8 cellular contexts compared by ENCODE assay signal in the genomic region with DNA sequence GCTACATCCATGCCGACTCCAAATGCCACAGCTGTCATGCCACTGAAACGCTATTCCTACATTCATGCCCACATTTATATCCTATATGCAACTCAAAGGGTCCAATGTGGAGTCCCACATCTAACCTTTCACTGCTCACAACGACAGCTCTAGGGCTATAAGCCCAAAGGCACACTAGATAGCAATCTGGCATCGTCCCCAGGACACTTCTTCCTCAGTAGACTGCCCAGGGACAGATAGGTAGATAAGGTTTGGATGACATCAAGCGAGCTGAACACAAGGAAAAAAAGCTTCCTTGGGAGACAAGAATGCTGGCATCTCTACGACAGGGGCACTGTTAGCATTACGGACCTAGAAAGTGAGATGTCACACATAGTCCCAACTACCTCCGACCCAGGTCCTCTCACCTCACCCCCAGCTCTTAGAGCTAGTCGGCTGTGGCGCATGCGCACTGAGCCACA. TPM values are rescaled to one million over a fixed set of nuclear protein-coding genes. Genes with fewer than 3 reads are reported as not detected.
DNase-seq lines count a peak whose midpoint lies in the region; ATAC-seq and TF ChIP-seq lines count a peak whose summit lies in the region.

No MANE protein-coding gene starts in this region.

- H3K27me3 ChIP-seq in CD4-positive, alpha-beta T cell (ENCODE audit: control insufficient read depth, insufficient read depth, low read length) = no peaks in the 10 kb centered on the region
- H3K27me3 ChIP-seq in mammary epithelial cell (ENCODE audit: insufficient read depth, low read length) (no peaks in the 10 kb centered on the region), lower lobe of right lung (ENCODE audit: low read depth) (no peaks in the 10 kb centered on the region), transverse colon (no peaks in the 10 kb centered on the region)

- H2AFZ ChIP-seq in mammary epithelial cell (ENCODE audit: low read depth, low read length) = peak overlapping the region; percentile 93

- no peaks in the 10 kb centered on the region for H3K79me2 ChIP-seq in mammary epithelial cell (ENCODE audit: insufficient read depth, low read length)

- no peak overlapping the region for H3K9ac ChIP-seq in mammary epithelial cell (ENCODE audit: insufficient read depth, low read length)

- peak overlapping the region; percentile 86 for H3K4me3 Mint-ChIP-seq in CD4-positive, alpha-beta T cell

- peaks cover 4% of the 10 kb centered on the region for H3K27me3 Mint-ChIP-seq in CD4-positive, alpha-beta T cell

- no peak for TF ChIP-seq EP300 in transverse colon (IDR thresholded peaks at IDR 0.05; ENCODE audit: low read depth)

- intact Hi-C loops in CD4-positive, alpha-beta T cell (cut with DNase I, micrococcal nuclease) = no loop called here
- intact Hi-C loops in mammary epithelial cell (cut with micrococcal nuclease) (no loop called here), lower lobe of right lung (cut with DNase I) (no loop called here), transverse colon (cut with DNase I; ENCODE audit: low total_unique reads) (no loop called here)

- H3K27ac Mint-ChIP-seq in CD4-positive, alpha-beta T cell = no peak overlapping the region

- DNase-seq in CD4-positive, alpha-beta T cell = peak in 6 of 10 experiments; percentile 39 to 59 (median 48)
- DNase-seq in MV-4-11 (lab: John Stamatoyannopoulos, UW) = peak; percentile 4
- DNase-seq in mammary epithelial cell = no peak
- no peak for DNase-seq in lower lobe of right lung
- no peak for DNase-seq in transverse colon
- no peak for DNase-seq in NCI-H2196 treated with DMSO at 0.1 percent for 48 hours (lab: John Stamatoyannopoulos, UW; ENCODE audit: unreplicated experiment)
- no peak for DNase-seq in activated CD8-positive, alpha-beta memory T cell treated with anti-CD3 and anti-CD28 coated beads for 24 hours

- dilution Hi-C loops in mammary epithelial cell (cut with HindIII; ENCODE audit: low sequenced_read_pairs) = no loop called here

- in situ Hi-C loops in mammary epithelial cell (cut with MboI; ENCODE audit: low sequenced_read_pairs in 2 of 2) = loop anchor here (25.0 kb wide), 2 partner anchors 106 to 306 kb away; no protein-coding TSS in a partner anchor
- in situ Hi-C loops in transverse colon (cut with MboI; ENCODE audit: low pct_ligation_motif_present in 1 of 4, low pct_unique_long_range_greater_than_20kb in 1 of 4, low sequenced_read_pairs in 3 of 4) = loop anchor here in 3 of 4 donors (25.0 kb wide), 2 partner anchors 106 to 306 kb away; no protein-coding TSS in a partner anchor

- H3K9me3 ChIP-seq in CD4-positive, alpha-beta T cell (ENCODE audit: control insufficient read depth, low read length) = no peaks in the 10 kb centered on the region
- H3K9me3 ChIP-seq in mammary epithelial cell (replicated peaks; ENCODE audit: insufficient read depth, low read length) = no peaks in the 10 kb centered on the region
- no peaks in the 10 kb centered on the region for H3K9me3 ChIP-seq in lower lobe of right lung
- H3K9me3 ChIP-seq in transverse colon = no peaks in the 10 kb centered on the region

- no TSS peak for BruUV-seq in mammary epithelial cell (replicated peaks; lab: Mats Ljungman, UMichigan)

- WGBS in mammary epithelial cell (ENCODE audit: low coverage, missing lambda C conversion rate) = 25% methylated on average over 11 of the region's 11 CpGs
- 3 to 38% methylated on average over 5 to 11 of the region's 11 CpGs for WGBS in transverse colon (ENCODE audit: low coverage in 1 of 2), 2 donors

- H3K36me3 Mint-ChIP-seq in CD4-positive, alpha-beta T cell (ENCODE audit: low read depth) = no peaks in the 10 kb centered on the region

- H3K4me1 Mint-ChIP-seq in CD4-positive, alpha-beta T cell (ENCODE audit: low read depth) = no peaks in the 10 kb centered on the region

- no peak for TF ChIP-seq POLR2A in transverse colon (IDR thresholded peaks at IDR 0.05)

- ATAC-seq in CD4-positive, alpha-beta T cell (ENCODE audit: poor library complexity) = no peak
- ATAC-seq in GM19324 (IDR thresholded peaks at IDR 0.05; ENCODE audit: low FRiP score, unreplicated experiment) = peak; percentile 81
- no peak for ATAC-seq in lower lobe of right lung

- H3K27ac ChIP-seq in CD4-positive, alpha-beta T cell (ENCODE audit: low read depth, low read length) = no peak overlapping the region
- no peak overlapping the region for H3K27ac ChIP-seq in mammary epithelial cell (ENCODE audit: insufficient read depth, low read depth, low read length)
- no peak overlapping the region for H3K27ac ChIP-seq in lower lobe of right lung
- peak overlapping the region; percentile 64 to 81 (median 76) for H3K27ac ChIP-seq in transverse colon

- no peaks in the 10 kb centered on the region for H3K36me3 ChIP-seq in mammary epithelial cell (ENCODE audit: insufficient read depth, low read length)
- H3K36me3 ChIP-seq in lower lobe of right lung = no peaks in the 10 kb centered on the region
- H3K36me3 ChIP-seq in transverse colon = no peaks in the 10 kb centered on the region

- peak overlapping the region; percentile 45 to 65 (median 59) for H3K4me3 ChIP-seq in mammary epithelial cell (replicated peaks in 1 of 3; ENCODE audit: insufficient read depth in 1 of 3, low read depth in 2 of 3, low read length in 3 of 3)
- peak overlapping the region; percentile 61 for H3K4me3 ChIP-seq in lower lobe of right lung
- peak overlapping the region; percentile 33 to 73 (median 52) for H3K4me3 ChIP-seq in transverse colon

- H4K20me1 ChIP-seq in mammary epithelial cell (ENCODE audit: insufficient read depth, low read length) = no peaks in the 10 kb centered on the region

- CTCF ChIA-PET in CD4-positive, alpha-beta T cell (lab: Charles Lee) = no interaction called here
- CTCF ChIA-PET in mammary epithelial cell (lab: Charles Lee; ENCODE audit: low non-redundant PET) = interaction anchor here (0.6 kb wide), 1 partner anchor 298 kb away, joined by 4 read pairs; no protein-coding TSS in a partner anchor

- H3K9me3 Mint-ChIP-seq in CD4-positive, alpha-beta T cell = no peaks in the 10 kb centered on the region

- no peak for TF ChIP-seq CTCF in CD4-positive, alpha-beta T cell (IDR thresholded peaks at IDR 0.05)
- TF ChIP-seq CTCF in mammary epithelial cell (conservative IDR thresholded peaks at IDR 0.05 in 1 of 2, IDR thresholded peaks at IDR 0.05 in 1 of 2; ENCODE audit: extremely low read depth in 1 of 2, insufficient read depth in 1 of 2, low read depth in 1 of 2, low read length in 2 of 2) (no peak), lower lobe of right lung (IDR thresholded peaks at IDR 0.05) (no peak), transverse colon (IDR thresholded peaks at IDR 0.05) (no peak)

- POLR2A ChIA-PET in CD4-positive, alpha-beta T cell (lab: Charles Lee) = interaction anchor here (0.6 to 1.1 kb wide), 2 partner anchors 88 to 325 kb away, joined by 3 read pairs; partner anchors contain the start of gene SLC25A53

- H3K4me2 ChIP-seq in mammary epithelial cell (ENCODE audit: insufficient read depth, low read depth, low read length) = peak overlapping the region; percentile 67

- H3K4me1 ChIP-seq in mammary epithelial cell (ENCODE audit: insufficient read depth, low read length) = peaks cover 4% of the 10 kb centered on the region
- H3K4me1 ChIP-seq in lower lobe of right lung = no peaks in the 10 kb centered on the region
- no peaks in the 10 kb centered on the region for H3K4me1 ChIP-seq in transverse colon

RNA-seq across cellular contexts. Expression of gene RAB9B, which starts 0.7 kb away (rescaled TPM):
- total RNA-seq in CD4-positive, alpha-beta T cell = under 1 TPM in 1 of 2 experiments, not detected in 1; 0.11 TPM
- total RNA-seq in mammary epithelial cell = 1 to 10 TPM in 1 of 2 donors, under 1 TPM in 1; 0.80 to 4.5 TPM
- 0.67 TPM for polyA plus RNA-seq in mammary epithelial cell
- polyA minus RNA-seq in mammary epithelial cell = 1.5 TPM
- 0.59 TPM for total RNA-seq in lower lobe of right lung
- 1 to 10 TPM in 3 of 4 donors, under 1 TPM in 1; 0.40 to 2.6 (median 1.7) TPM for total RNA-seq in transverse colon

RNA-seq across cellular contexts. Expression of gene PLP1, which starts 54.7 kb away (rescaled TPM):
- total RNA-seq in CD4-positive, alpha-beta T cell = not detected
- total RNA-seq in mammary epithelial cell (not detected), lower lobe of right lung (0.59 TPM), transverse colon (10 to 100 TPM in 1 of 4 donors, 1 to 10 TPM in 3; 3.8 to 13.7 (median 6.7) TPM)
- polyA plus RNA-seq in mammary epithelial cell = 0.10 TPM
- polyA minus RNA-seq in mammary epithelial cell = not detected

Comparison
In these comparisons a context has a peak if more than half of its experiments do, and no peak if none do; other contexts are left out.
1. DNase-seq: peak in CD4-positive, alpha-beta T cell (6 of 10) and MV-4-11 (single experiment); none in mammary epithelial cell (single experiment), lower lobe of right lung (single experiment), transverse colon (single experiment), NCI-H2196 treated with DMSO at 0.1 percent for 48 hours (single experiment) and activated CD8-positive, alpha-beta memory T cell treated with anti-CD3 and anti-CD28 coated beads for 24 hours (single experiment).
2. H3K27ac ChIP-seq: peak in transverse colon (4 of 4); none in CD4-positive, alpha-beta T cell (single experiment), mammary epithelial cell (single experiment) and lower lobe of right lung (single experiment).
3. Peak in every context shown above with its lines, with median percentiles within 50 percentile points of each other: H3K4me3 ChIP-seq.